ENCODE assay signal across 8 cellular contexts in genomic region chr19:4976412-4977298, GRCh38. TPM values are rescaled to one million over a fixed set of nuclear protein-coding genes. Genes with fewer than 3 reads are reported as not detected.
DNase-seq lines count a peak whose midpoint lies in the region; ATAC-seq and TF ChIP-seq lines count a peak whose summit lies in the region.

No MANE protein-coding gene starts in this region.

- ATAC-seq in mucosa of descending colon, result peak; percentile 57
- ATAC-seq in GM21423 (IDR thresholded peaks at IDR 0.05; ENCODE audit: unreplicated experiment), result no peak

- H3K4me3 ChIP-seq in GM12864 (ENCODE audit: low read depth, low read length), result no peak overlapping the region
- no peak overlapping the region for H3K4me3 ChIP-seq in mucosa of descending colon
- peak overlapping the region; percentile 18 to 34 for H3K4me3 ChIP-seq in vagina

- TF ChIP-seq POLR2A in vagina (IDR thresholded peaks at IDR 0.05), result peak in 1 of 2 donors; percentile 44

- peak overlapping the region; percentile 92 for H3K27ac ChIP-seq in vagina

- no peaks in the 10 kb centered on the region for H3K27me3 ChIP-seq in vagina

- H3K4me1 ChIP-seq in mucosa of descending colon (ENCODE audit: low read depth), result peaks cover 7% of the 10 kb centered on the region
- peaks cover 97% of the 10 kb centered on the region for H3K4me1 ChIP-seq in vagina

- no peak for DNase-seq in GM12864 (ENCODE audit: low read depth)
- peak; percentile 37 for DNase-seq in OCI-M1 (lab: John Stamatoyannopoulos, UW)
- DNase-seq in endothelial cell (ENCODE audit: low spot score), result peak; percentile 82
- peak in 1 of 3 donors; percentile 55 for DNase-seq in mucosa of descending colon
- DNase-seq in vagina (ENCODE audit: extremely low spot score in 2 of 2), result peak in 1 of 2 donors; percentile 98
- no peak for DNase-seq in NCI-H1436 (lab: John Stamatoyannopoulos, UW)
- DNase-seq in activated CD4-positive, alpha-beta T cell treated with anti-CD3 and anti-CD28 coated beads, Interleukin-2, amount 50 U/mL, for 1 hour, result no peak

- intact Hi-C loops in mucosa of descending colon (cut with DNase I, micrococcal nuclease) (no loop called here), vagina (cut with DNase I) (loop anchor here (10.0 kb wide), 1 partner anchor 112 kb away; the partner anchor contains the start of gene PLIN3)

- no peaks in the 10 kb centered on the region for H3K9me3 Mint-ChIP-seq in endothelial cell (ENCODE audit: unreplicated experiment)

- H3K4me1 Mint-ChIP-seq in endothelial cell (ENCODE audit: unreplicated experiment), result peaks cover 37% of the 10 kb centered on the region

- H3K9me3 ChIP-seq in mucosa of descending colon, result no peaks in the 10 kb centered on the region
- no peaks in the 10 kb centered on the region for H3K9me3 ChIP-seq in vagina

- peaks cover 4% of the 10 kb centered on the region for H3K36me3 Mint-ChIP-seq in endothelial cell (ENCODE audit: low read depth, unreplicated experiment)

- TF ChIP-seq CTCF in GM12864 (IDR thresholded peaks at IDR 0.05; ENCODE audit: low read depth, low read length, missing control alignments) (peak; percentile 58), endothelial cell (IDR thresholded peaks at IDR 0.05; ENCODE audit: unreplicated experiment) (peak; percentile 30), mucosa of descending colon (IDR thresholded peaks at IDR 0.05) (no peak), vagina (IDR thresholded peaks at IDR 0.05) (peak; percentile 8 to 56 (median 54))

- H3K4me3 Mint-ChIP-seq in endothelial cell (ENCODE audit: unreplicated experiment), result no peak overlapping the region

- H3K36me3 ChIP-seq in mucosa of descending colon (ENCODE audit: low read depth) (no peaks in the 10 kb centered on the region), vagina (no peaks in the 10 kb centered on the region)

- peak overlapping the region; percentile 96 for H3K27ac Mint-ChIP-seq in endothelial cell (ENCODE audit: unreplicated experiment)

- peaks cover 4% of the 10 kb centered on the region for H3K27me3 Mint-ChIP-seq in endothelial cell (ENCODE audit: unreplicated experiment)

RNA-seq across cellular contexts. Expression of gene KDM4B, which starts 7.7 kb away (rescaled TPM):
- 42.4 TPM for total RNA-seq in endothelial cell (ENCODE audit: unreplicated experiment)
- 10 to 100 TPM; 42.7 to 53.8 (median 50.0) TPM for total RNA-seq in mucosa of descending colon
- 59.7 TPM for total RNA-seq in vagina

Comparison
In these comparisons a context has a peak if more than half of its experiments do, and no peak if none do; other contexts are left out.
1. DNase-seq: peak in OCI-M1 (single experiment) and endothelial cell (single experiment); none in GM12864 (single experiment), NCI-H1436 (single experiment) and activated CD4-positive, alpha-beta T cell treated with anti-CD3 and anti-CD28 coated beads, Interleukin-2, amount 50 U/mL, for 1 hour (single experiment).
2. H3K4me3 ChIP-seq: peak in vagina (2 of 2); none in GM12864 (single experiment) and mucosa of descending colon (single experiment).